In the genomic region with DNA sequence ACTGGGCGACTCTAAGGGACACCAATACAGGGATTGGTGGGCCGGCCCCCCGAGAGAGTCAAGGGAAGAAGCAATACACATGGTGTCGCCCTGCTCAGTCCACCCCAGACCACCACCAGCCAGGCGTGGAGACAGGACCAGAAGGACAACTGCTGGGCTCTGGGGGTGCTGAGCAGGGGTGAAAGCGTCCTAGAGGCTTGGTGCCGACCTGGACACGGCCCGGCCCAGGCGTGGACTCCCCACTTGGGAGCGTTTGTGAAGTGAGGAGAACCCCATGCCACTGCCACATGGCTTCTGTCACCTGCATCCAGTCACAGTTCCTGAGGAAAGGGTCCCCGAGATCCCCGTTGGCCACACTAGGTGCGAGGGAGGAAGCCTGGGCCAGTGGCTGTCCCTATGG, we compare ENCODE assay signal across 18 cellular contexts. TPM values are rescaled to one million over a fixed set of nuclear protein-coding genes. Genes with fewer than 3 reads are reported as not detected.
DNase-seq lines count a peak whose midpoint lies in the region; ATAC-seq and TF ChIP-seq lines count a peak whose summit lies in the region.
"Had no signal": no experiment of that assay in that cellular context is flagged by ENCODE, and none has a peak within 500 bp of the region (broad histone marks: within the 10 kb centered on the region; RNA-seq: fewer than 3 reads in every experiment).

No MANE protein-coding gene starts in this region.

- peaks cover 15% of the 10 kb centered on the region for H3K4me1 Mint-ChIP-seq in activated naive CD4-positive, alpha-beta T cell treated with anti-CD3 and anti-CD28 coated beads, Interleukin-2, amount 10 ng/mL, durations not matched to agents 7 days and 5 days
- H3K4me1 Mint-ChIP-seq in GM23338 (no peaks in the 10 kb centered on the region; the same call in 1 of the 3 replicates), immature natural killer cell (peaks cover 6 to 18% of the 10 kb centered on the region in 2 donors)
- peaks cover 5% of the 10 kb centered on the region in 2 donors for H3K4me1 Mint-ChIP-seq in effector memory CD8-positive, alpha-beta T cell (ENCODE audit: low read depth in 2 of 2)
- peaks cover 17% of the 10 kb centered on the region for H3K4me1 Mint-ChIP-seq in stimulated activated effector memory CD8-positive, alpha-beta T cell treated with anti-CD3 and anti-CD28 coated beads, Interleukin-12 subunit alpha, Interleukin-12 subunit beta, amount 100 ng/mL, for 72 hours

- H3K36me3 ChIP-seq in GM23338 (ENCODE audit: insufficient read depth), result peaks cover 3% of the 10 kb centered on the region; the same call in 1 of the 2 replicates
- H3K36me3 ChIP-seq in MG63, result no peaks in the 10 kb centered on the region

- H3K4me2 ChIP-seq in GM23338, result no peak overlapping the region

- no peak for ATAC-seq in activated naive CD4-positive, alpha-beta T cell treated with anti-CD3 and anti-CD28 coated beads, Interleukin-2, amount 50 U/mL, for 72 hours
- no peak for ATAC-seq in GM23338
- no peak for ATAC-seq in effector memory CD8-positive, alpha-beta T cell (replicated peaks)
- no peak for ATAC-seq in stimulated activated effector memory CD8-positive, alpha-beta T cell treated with anti-CD3 and anti-CD28 coated beads, Interleukin-12 subunit alpha, Interleukin-12 subunit beta, amount 100 ng/mL, for 72 hours

- no peaks in the 10 kb centered on the region for H4K20me1 ChIP-seq in GM23338 (replicated peaks; ENCODE audit: insufficient read depth)

- DNase-seq in activated naive CD4-positive, alpha-beta T cell treated with anti-CD3 and anti-CD28 coated beads, Interleukin-2, amount 10 ng/mL, durations not matched to agents 7 days and 5 days, result no peak
- DNase-seq in activated naive CD4-positive, alpha-beta T cell treated with anti-CD3 and anti-CD28 coated beads, Interleukin-2, amount 50 U/mL, for 72 hours (ENCODE audit: low spot score in 2 of 2), result no peak
- DNase-seq in GM23338 (ENCODE audit: low spot score) (no peak), MG63 (no peak), immature natural killer cell (no peak)
- DNase-seq in effector memory CD8-positive, alpha-beta T cell, result no peak
- DNase-seq in stimulated activated effector memory CD8-positive, alpha-beta T cell treated with anti-CD3 and anti-CD28 coated beads, Interleukin-12 subunit alpha, Interleukin-12 subunit beta, amount 100 ng/mL, for 72 hours (ENCODE audit: low spot score in 2 of 2), result no peak
- DNase-seq: ACHN, Caco-2, GF-D8, H9, IMR-90, NCI-H1048, NCI-H1436, NCI-H345, NCI-H524 treated with DMSO at 0.1 percent for 48 hours, SHP77 had no signal

- H3K9me3 Mint-ChIP-seq in activated naive CD4-positive, alpha-beta T cell treated with anti-CD3 and anti-CD28 coated beads, Interleukin-2, amount 10 ng/mL, durations not matched to agents 7 days and 5 days, result no peaks in the 10 kb centered on the region
- H3K9me3 Mint-ChIP-seq in activated naive CD4-positive, alpha-beta T cell treated with anti-CD3 and anti-CD28 coated beads, Interleukin-2, amount 50 U/mL, for 72 hours, result no peaks in the 10 kb centered on the region
- H3K9me3 Mint-ChIP-seq in GM23338 (no peaks in the 10 kb centered on the region; the same call in 2 of the 3 replicates), immature natural killer cell (no peaks in the 10 kb centered on the region)
- no peaks in the 10 kb centered on the region for H3K9me3 Mint-ChIP-seq in effector memory CD8-positive, alpha-beta T cell
- H3K9me3 Mint-ChIP-seq in stimulated activated effector memory CD8-positive, alpha-beta T cell treated with anti-CD3 and anti-CD28 coated beads, Interleukin-12 subunit alpha, Interleukin-12 subunit beta, amount 100 ng/mL, for 72 hours, result no peaks in the 10 kb centered on the region
- H3K9me3 Mint-ChIP-seq: H9 had no signal

- 0 out of 2 replicates have a peak, but pooled peaks cover 2% of the 10 kb centered on the region for H3K9me3 ChIP-seq in MG63
- H3K9me3 ChIP-seq: Caco-2 had no signal

- no peaks in the 10 kb centered on the region for H3K79me2 ChIP-seq in GM23338 (replicated peaks; ENCODE audit: insufficient read depth)

- H3K27me3 ChIP-seq in GM23338 (ENCODE audit: insufficient read depth) (peaks cover 22% of the 10 kb centered on the region), MG63 (peaks cover 4% of the 10 kb centered on the region; the same call in 1 of the 2 replicates)

- peaks cover 78% of the 10 kb centered on the region for H3K27me3 Mint-ChIP-seq in activated naive CD4-positive, alpha-beta T cell treated with anti-CD3 and anti-CD28 coated beads, Interleukin-2, amount 10 ng/mL, durations not matched to agents 7 days and 5 days
- H3K27me3 Mint-ChIP-seq in GM23338 (ENCODE audit: insufficient read depth, low read depth, poor library complexity), result peaks cover 17% of the 10 kb centered on the region
- H3K27me3 Mint-ChIP-seq in effector memory CD8-positive, alpha-beta T cell, result peaks cover 46 to 64% of the 10 kb centered on the region in 2 donors
- peaks cover 7 to 39% (median 21%) of the 10 kb centered on the region in 3 donors for H3K27me3 Mint-ChIP-seq in immature natural killer cell (ENCODE audit: low read depth in 3 of 3)

- no peak overlapping the region for H3K27ac ChIP-seq in GM23338 (ENCODE audit: low read depth)

- no peak overlapping the region for H3K27ac Mint-ChIP-seq in activated naive CD4-positive, alpha-beta T cell treated with anti-CD3 and anti-CD28 coated beads, Interleukin-2, amount 10 ng/mL, durations not matched to agents 7 days and 5 days
- no peak overlapping the region for H3K27ac Mint-ChIP-seq in activated naive CD4-positive, alpha-beta T cell treated with anti-CD3 and anti-CD28 coated beads, Interleukin-2, amount 50 U/mL, for 72 hours
- H3K27ac Mint-ChIP-seq in GM23338 (no peak overlapping the region), immature natural killer cell (no peak overlapping the region)
- no peak overlapping the region for H3K27ac Mint-ChIP-seq in effector memory CD8-positive, alpha-beta T cell
- H3K27ac Mint-ChIP-seq in stimulated activated effector memory CD8-positive, alpha-beta T cell treated with anti-CD3 and anti-CD28 coated beads, Interleukin-12 subunit alpha, Interleukin-12 subunit beta, amount 100 ng/mL, for 72 hours, result no peak overlapping the region
- H3K27ac Mint-ChIP-seq: CD14-positive monocyte had no signal

- H3K36me3 Mint-ChIP-seq in activated naive CD4-positive, alpha-beta T cell treated with anti-CD3 and anti-CD28 coated beads, Interleukin-2, amount 10 ng/mL, durations not matched to agents 7 days and 5 days, result no peaks in the 10 kb centered on the region
- peaks cover 0 to 6% of the 10 kb centered on the region in 2 donors for H3K36me3 Mint-ChIP-seq in activated naive CD4-positive, alpha-beta T cell treated with anti-CD3 and anti-CD28 coated beads, Interleukin-2, amount 50 U/mL, for 72 hours
- H3K36me3 Mint-ChIP-seq in GM23338 (ENCODE audit: low read depth), result no peaks in the 10 kb centered on the region
- H3K36me3 Mint-ChIP-seq in effector memory CD8-positive, alpha-beta T cell (ENCODE audit: insufficient read depth), result peaks cover 11% of the 10 kb centered on the region
- H3K36me3 Mint-ChIP-seq in stimulated activated effector memory CD8-positive, alpha-beta T cell treated with anti-CD3 and anti-CD28 coated beads, Interleukin-12 subunit alpha, Interleukin-12 subunit beta, amount 100 ng/mL, for 72 hours, result no peaks in the 10 kb centered on the region
- H3K36me3 Mint-ChIP-seq in immature natural killer cell, result peaks cover 0 to 3% (median 0%) of the 10 kb centered on the region in 3 donors
- H3K36me3 Mint-ChIP-seq: CD14-positive monocyte had no signal

- 0 out of 2 replicates have a peak, but pooled peaks cover 4% of the 10 kb centered on the region for H3F3A ChIP-seq in GM23338 (replicated peaks; ENCODE audit: low read depth)

- H3K9me2 ChIP-seq in GM23338 (ENCODE audit: insufficient read depth), result no peaks in the 10 kb centered on the region

- no peaks in the 10 kb centered on the region for H3K4me1 ChIP-seq in GM23338 (ENCODE audit: insufficient read depth)
- H3K4me1 ChIP-seq: Caco-2 had no signal

- H3K4me3 ChIP-seq in GM23338 (no peak overlapping the region), MG63 (no peak overlapping the region)

- H3K4me3 Mint-ChIP-seq in activated naive CD4-positive, alpha-beta T cell treated with anti-CD3 and anti-CD28 coated beads, Interleukin-2, amount 10 ng/mL, durations not matched to agents 7 days and 5 days, result peak overlapping the region; percentile 45
- no peak overlapping the region for H3K4me3 Mint-ChIP-seq in GM23338
- peak overlapping the region; percentile 49 to 63 for H3K4me3 Mint-ChIP-seq in effector memory CD8-positive, alpha-beta T cell
- H3K4me3 Mint-ChIP-seq in stimulated activated effector memory CD8-positive, alpha-beta T cell treated with anti-CD3 and anti-CD28 coated beads, Interleukin-12 subunit alpha, Interleukin-12 subunit beta, amount 100 ng/mL, for 72 hours, result peak overlapping the region; percentile 37
- H3K4me3 Mint-ChIP-seq in immature natural killer cell, result peak overlapping the region in 2 of 5 donors; percentile 31 to 39
- H3K4me3 Mint-ChIP-seq: H9 had no signal

- peak overlapping the region; percentile 97; the same call in 1 of the 2 replicates for H2AFZ ChIP-seq in GM23338

- CTCF ChIA-PET in activated naive CD4-positive, alpha-beta T cell treated with anti-CD3 and anti-CD28 coated beads, Interleukin-2, amount 10 ng/mL, durations not matched to agents 7 days and 5 days (lab: Charles Lee), result interaction anchor here (1.0 to 1.3 kb wide), 2 partner anchors 10 to 11 kb away, joined by 3 read pairs; no protein-coding TSS in a partner anchor

- TF ChIP-seq CTCF in GM23338 (conservative IDR thresholded peaks at IDR 0.05; ENCODE audit: low read depth in 2 of 2), result no peak

TF ChIP-seq in GM23338, 12 proteins besides CTCF, POLR2A, EP300 and RAD21:
- TF ChIP-seq ZNF114 (CRISPR knock-in tag; IDR thresholded peaks at IDR 0.05) (no peak), JUNB (IDR thresholded peaks at IDR 0.05; ENCODE audit: unreplicated experiment) (no peak)

RNA-seq across cellular contexts. Expression of gene ITM2C, which starts 35.4 kb away (rescaled TPM):
- 10 to 100 TPM; 18.4 to 90.2 TPM for total RNA-seq in activated naive CD4-positive, alpha-beta T cell treated with anti-CD3 and anti-CD28 coated beads, Interleukin-2, amount 50 U/mL, for 72 hours
- total RNA-seq in GM23338 (2014; rRNA removed; shearing (Covaris generic)), result 314 and 367 TPM in 2 replicates
- polyA plus RNA-seq in GM23338 (2016; fragmentation: Nextera tagmentation; extraction: Ambion mirVana) (240 and 241 TPM in 2 replicates), immature natural killer cell (10 to 100 TPM in 2 of 3 donors, 1 to 10 TPM in 1; 5.3 to 23.7 (median 16.9) TPM)
- 31.2 and 37.1 TPM in 2 replicates for total RNA-seq in MG63 (2014; rRNA removed; shearing (Covaris generic); ENCODE audit: low replicate concordance)
